In genomic region chr11:77589521-77590193, GRCh38 we compare ENCODE assay signal across 1 cellular context.
TF ChIP-seq lines count a peak whose summit lies in the region.

AQP11 (plus strand) TSS chr11:77589953; CDS start chr11:77589993, 40 bp downstream.

TF ChIP-seq in HepG2, 621 proteins besides CTCF, POLR2A, EP300 and RAD21 (continued from another document and continues in another):
- TF ChIP-seq, protein P1, sequence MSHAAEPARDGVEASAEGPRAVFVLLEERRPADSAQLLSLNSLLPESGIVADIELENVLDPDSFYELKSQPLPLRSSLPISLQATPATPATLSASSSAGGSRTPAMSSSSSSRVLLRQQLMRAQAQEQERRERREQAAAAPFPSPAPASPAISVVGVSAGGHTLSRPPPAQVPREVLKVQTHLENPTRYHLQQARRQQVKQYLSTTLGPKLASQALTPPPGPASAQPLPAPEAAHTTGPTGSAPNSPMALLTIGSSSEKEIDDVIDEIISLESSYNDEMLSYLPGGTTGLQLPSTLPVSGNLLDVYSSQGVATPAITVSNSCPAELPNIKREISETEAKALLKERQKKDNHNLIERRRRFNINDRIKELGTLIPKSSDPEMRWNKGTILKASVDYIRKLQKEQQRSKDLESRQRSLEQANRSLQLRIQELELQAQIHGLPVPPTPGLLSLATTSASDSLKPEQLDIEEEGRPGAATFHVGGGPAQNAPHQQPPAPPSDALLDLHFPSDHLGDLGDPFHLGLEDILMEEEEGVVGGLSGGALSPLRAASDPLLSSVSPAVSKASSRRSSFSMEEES (CRISPR knock-in tag; IDR thresholded peaks at IDR 0.05), result no peak
- TF ChIP-seq NRL (CRISPR knock-in tag; IDR thresholded peaks at IDR 0.05; ENCODE audit: borderline replicate concordance), result peak; percentile 92
- TF ChIP-seq ZSCAN20 (CRISPR knock-in tag; IDR thresholded peaks at IDR 0.05; ENCODE audit: borderline replicate concordance), result peak; percentile 16; the same call in 1 of the 2 replicates
- no peak for TF ChIP-seq ZNF143 (CRISPR knock-in tag; IDR thresholded peaks at IDR 0.05)
- TF ChIP-seq ZFAT (CRISPR knock-in tag; conservative IDR thresholded peaks at IDR 0.05), result 0 out of 2 replicates have a peak, but pooled peaks have one; percentile 8
- TF ChIP-seq REPIN1 (CRISPR knock-in tag; IDR thresholded peaks at IDR 0.05; ENCODE audit: borderline replicate concordance, low read depth), result no peak
- TF ChIP-seq, protein P2, sequence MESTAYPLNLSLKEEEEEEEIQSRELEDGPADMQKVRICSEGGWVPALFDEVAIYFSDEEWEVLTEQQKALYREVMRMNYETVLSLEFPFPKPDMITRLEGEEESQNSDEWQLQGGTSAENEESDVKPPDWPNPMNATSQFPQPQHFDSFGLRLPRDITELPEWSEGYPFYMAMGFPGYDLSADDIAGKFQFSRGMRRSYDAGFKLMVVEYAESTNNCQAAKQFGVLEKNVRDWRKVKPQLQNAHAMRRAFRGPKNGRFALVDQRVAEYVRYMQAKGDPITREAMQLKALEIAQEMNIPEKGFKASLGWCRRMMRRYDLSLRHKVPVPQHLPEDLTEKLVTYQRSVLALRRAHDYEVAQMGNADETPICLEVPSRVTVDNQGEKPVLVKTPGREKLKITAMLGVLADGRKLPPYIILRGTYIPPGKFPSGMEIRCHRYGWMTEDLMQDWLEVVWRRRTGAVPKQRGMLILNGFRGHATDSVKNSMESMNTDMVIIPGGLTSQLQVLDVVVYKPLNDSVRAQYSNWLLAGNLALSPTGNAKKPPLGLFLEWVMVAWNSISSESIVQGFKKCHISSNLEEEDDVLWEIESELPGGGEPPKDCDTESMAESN (CRISPR knock-in tag; conservative IDR thresholded peaks at IDR 0.05), result peak; percentile 77
- no peak; the same call in 1 of the 2 replicates for TF ChIP-seq MIER3 (CRISPR knock-in tag; IDR thresholded peaks at IDR 0.05; ENCODE audit: borderline replicate concordance)
- no peak for TF ChIP-seq ZNF510 (CRISPR knock-in tag; IDR thresholded peaks at IDR 0.05; ENCODE audit: low read depth)
- no peak for TF ChIP-seq ZNF460 (CRISPR knock-in tag; IDR thresholded peaks at IDR 0.05; ENCODE audit: borderline replicate concordance)
- peak; percentile 24; the same call in 1 of the 2 replicates for TF ChIP-seq RARA (CRISPR knock-in tag; IDR thresholded peaks at IDR 0.05)
- TF ChIP-seq ZNF770 (CRISPR knock-in tag; IDR thresholded peaks at IDR 0.05), result no peak; the same call in 1 of the 2 replicates
- peak; percentile 71; the same call in 1 of the 2 replicates for TF ChIP-seq ZNF501 (CRISPR knock-in tag; IDR thresholded peaks at IDR 0.05)
- no peak for TF ChIP-seq RFX5 (IDR thresholded peaks at IDR 0.05; ENCODE audit: low read depth, low read length)
- no peak for TF ChIP-seq TFAP4 (IDR thresholded peaks at IDR 0.05; ENCODE audit: borderline replicate concordance, low read depth)
- TF ChIP-seq ZNF746 (CRISPR knock-in tag; IDR thresholded peaks at IDR 0.05), result peak; percentile 80; the same call in 1 of the 2 replicates
- TF ChIP-seq RBAK (CRISPR knock-in tag; IDR thresholded peaks at IDR 0.05), result no peak
- TF ChIP-seq, protein P3, sequence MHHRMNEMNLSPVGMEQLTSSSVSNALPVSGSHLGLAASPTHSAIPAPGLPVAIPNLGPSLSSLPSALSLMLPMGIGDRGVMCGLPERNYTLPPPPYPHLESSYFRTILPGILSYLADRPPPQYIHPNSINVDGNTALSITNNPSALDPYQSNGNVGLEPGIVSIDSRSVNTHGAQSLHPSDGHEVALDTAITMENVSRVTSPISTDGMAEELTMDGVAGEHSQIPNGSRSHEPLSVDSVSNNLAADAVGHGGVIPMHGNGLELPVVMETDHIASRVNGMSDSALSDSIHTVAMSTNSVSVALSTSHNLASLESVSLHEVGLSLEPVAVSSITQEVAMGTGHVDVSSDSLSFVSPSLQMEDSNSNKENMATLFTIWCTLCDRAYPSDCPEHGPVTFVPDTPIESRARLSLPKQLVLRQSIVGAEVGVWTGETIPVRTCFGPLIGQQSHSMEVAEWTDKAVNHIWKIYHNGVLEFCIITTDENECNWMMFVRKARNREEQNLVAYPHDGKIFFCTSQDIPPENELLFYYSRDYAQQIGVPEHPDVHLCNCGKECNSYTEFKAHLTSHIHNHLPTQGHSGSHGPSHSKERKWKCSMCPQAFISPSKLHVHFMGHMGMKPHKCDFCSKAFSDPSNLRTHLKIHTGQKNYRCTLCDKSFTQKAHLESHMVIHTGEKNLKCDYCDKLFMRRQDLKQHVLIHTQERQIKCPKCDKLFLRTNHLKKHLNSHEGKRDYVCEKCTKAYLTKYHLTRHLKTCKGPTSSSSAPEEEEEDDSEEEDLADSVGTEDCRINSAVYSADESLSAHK (CRISPR knock-in tag; IDR thresholded peaks at IDR 0.05; ENCODE audit: borderline replicate concordance), result no peak
- no peak; the same call in 1 of the 2 replicates for TF ChIP-seq SOX13 (IDR thresholded peaks at IDR 0.05)
- peak in 1 of 2 experiments; percentile 71; a peak in 2 of 4 replicates for TF ChIP-seq SOX13 (CRISPR knock-in tag; conservative IDR thresholded peaks at IDR 0.05 in 1 of 2, IDR thresholded peaks at IDR 0.05 in 1 of 2)
- TF ChIP-seq, protein P4, sequence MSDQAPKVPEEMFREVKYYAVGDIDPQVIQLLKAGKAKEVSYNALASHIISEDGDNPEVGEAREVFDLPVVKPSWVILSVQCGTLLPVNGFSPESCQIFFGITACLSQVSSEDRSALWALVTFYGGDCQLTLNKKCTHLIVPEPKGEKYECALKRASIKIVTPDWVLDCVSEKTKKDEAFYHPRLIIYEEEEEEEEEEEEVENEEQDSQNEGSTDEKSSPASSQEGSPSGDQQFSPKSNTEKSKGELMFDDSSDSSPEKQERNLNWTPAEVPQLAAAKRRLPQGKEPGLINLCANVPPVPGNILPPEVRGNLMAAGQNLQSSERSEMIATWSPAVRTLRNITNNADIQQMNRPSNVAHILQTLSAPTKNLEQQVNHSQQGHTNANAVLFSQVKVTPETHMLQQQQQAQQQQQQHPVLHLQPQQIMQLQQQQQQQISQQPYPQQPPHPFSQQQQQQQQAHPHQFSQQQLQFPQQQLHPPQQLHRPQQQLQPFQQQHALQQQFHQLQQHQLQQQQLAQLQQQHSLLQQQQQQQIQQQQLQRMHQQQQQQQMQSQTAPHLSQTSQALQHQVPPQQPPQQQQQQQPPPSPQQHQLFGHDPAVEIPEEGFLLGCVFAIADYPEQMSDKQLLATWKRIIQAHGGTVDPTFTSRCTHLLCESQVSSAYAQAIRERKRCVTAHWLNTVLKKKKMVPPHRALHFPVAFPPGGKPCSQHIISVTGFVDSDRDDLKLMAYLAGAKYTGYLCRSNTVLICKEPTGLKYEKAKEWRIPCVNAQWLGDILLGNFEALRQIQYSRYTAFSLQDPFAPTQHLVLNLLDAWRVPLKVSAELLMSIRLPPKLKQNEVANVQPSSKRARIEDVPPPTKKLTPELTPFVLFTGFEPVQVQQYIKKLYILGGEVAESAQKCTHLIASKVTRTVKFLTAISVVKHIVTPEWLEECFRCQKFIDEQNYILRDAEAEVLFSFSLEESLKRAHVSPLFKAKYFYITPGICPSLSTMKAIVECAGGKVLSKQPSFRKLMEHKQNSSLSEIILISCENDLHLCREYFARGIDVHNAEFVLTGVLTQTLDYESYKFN (CRISPR knock-in tag; conservative IDR thresholded peaks at IDR 0.05), result peak; percentile 82
- TF ChIP-seq SMAD9 (CRISPR knock-in tag; IDR thresholded peaks at IDR 0.05), result peak; percentile 94
- no peak for TF ChIP-seq ZNF878 (CRISPR knock-in tag; IDR thresholded peaks at IDR 0.05)
- no peak; the same call in 1 of the 2 replicates for TF ChIP-seq ZBTB39 (CRISPR knock-in tag; IDR thresholded peaks at IDR 0.05)
- TF ChIP-seq ZNF17 (CRISPR knock-in tag; IDR thresholded peaks at IDR 0.05), result no peak
- TF ChIP-seq GABPB1 (CRISPR knock-in tag; IDR thresholded peaks at IDR 0.05), result peak; percentile 78; the same call in 1 of the 2 replicates
- no peak; the same call in 1 of the 2 replicates for TF ChIP-seq ZNF296 (CRISPR knock-in tag; conservative IDR thresholded peaks at IDR 0.05)
- no peak for TF ChIP-seq JUNB (CRISPR knock-in tag; IDR thresholded peaks at IDR 0.05; ENCODE audit: borderline replicate concordance)
- peak; percentile 77 for TF ChIP-seq NFKB2 (CRISPR knock-in tag; IDR thresholded peaks at IDR 0.05; ENCODE audit: borderline replicate concordance)
- no peak for TF ChIP-seq MBD4 (IDR thresholded peaks at IDR 0.05; ENCODE audit: borderline replicate concordance, low read length)
- TF ChIP-seq, protein P5, sequence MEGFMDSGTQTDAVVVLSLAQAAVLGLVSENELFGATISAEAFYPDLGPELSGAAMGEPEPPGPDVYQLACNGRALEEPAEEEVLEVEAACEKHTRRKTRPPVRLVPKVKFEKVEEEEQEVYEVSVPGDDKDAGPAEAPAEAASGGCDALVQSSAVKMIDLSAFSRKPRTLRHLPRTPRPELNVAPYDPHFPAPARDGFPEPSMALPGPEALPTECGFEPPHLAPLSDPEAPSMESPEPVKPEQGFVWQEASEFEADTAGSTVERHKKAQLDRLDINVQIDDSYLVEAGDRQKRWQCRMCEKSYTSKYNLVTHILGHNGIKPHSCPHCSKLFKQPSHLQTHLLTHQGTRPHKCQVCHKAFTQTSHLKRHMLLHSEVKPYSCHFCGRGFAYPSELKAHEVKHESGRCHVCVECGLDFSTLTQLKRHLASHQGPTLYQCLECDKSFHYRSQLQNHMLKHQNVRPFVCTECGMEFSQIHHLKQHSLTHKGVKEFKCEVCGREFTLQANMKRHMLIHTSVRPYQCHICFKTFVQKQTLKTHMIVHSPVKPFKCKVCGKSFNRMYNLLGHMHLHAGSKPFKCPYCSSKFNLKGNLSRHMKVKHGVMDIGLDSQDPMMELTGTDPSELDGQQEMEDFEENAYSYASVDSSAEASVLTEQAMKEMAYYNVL (CRISPR knock-in tag; IDR thresholded peaks at IDR 0.05; ENCODE audit: borderline replicate concordance), result peak; percentile 83
- no peak for TF ChIP-seq U2AF2 (IDR thresholded peaks at IDR 0.05; ENCODE audit: low read depth, low read length)
- no peak for TF ChIP-seq SNAPC2 (CRISPR knock-in tag; IDR thresholded peaks at IDR 0.05)
- TF ChIP-seq, protein P6, sequence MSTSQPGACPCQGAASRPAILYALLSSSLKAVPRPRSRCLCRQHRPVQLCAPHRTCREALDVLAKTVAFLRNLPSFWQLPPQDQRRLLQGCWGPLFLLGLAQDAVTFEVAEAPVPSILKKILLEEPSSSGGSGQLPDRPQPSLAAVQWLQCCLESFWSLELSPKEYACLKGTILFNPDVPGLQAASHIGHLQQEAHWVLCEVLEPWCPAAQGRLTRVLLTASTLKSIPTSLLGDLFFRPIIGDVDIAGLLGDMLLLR (CRISPR knock-in tag; IDR thresholded peaks at IDR 0.05), result 0 out of 2 replicates have a peak, but pooled peaks have one; percentile 12
- TF ChIP-seq MYNN (CRISPR knock-in tag; IDR thresholded peaks at IDR 0.05; ENCODE audit: low read depth), result peak; percentile 26; the same call in 1 of the 2 replicates
- peak; percentile 51; the same call in 1 of the 2 replicates for TF ChIP-seq ZNF816 (CRISPR knock-in tag; IDR thresholded peaks at IDR 0.05; ENCODE audit: borderline replicate concordance)
- no peak for TF ChIP-seq SP1 (IDR thresholded peaks at IDR 0.05)
- peak; percentile 77 for TF ChIP-seq SP1 (CRISPR knock-in tag; IDR thresholded peaks at IDR 0.05)
- TF ChIP-seq PCBP2 (optimal IDR thresholded peaks at IDR 0.05; ENCODE audit: low read depth, low read length, poor library complexity, severe bottlenecking), result no peak
- TF ChIP-seq BHLHE40 (IDR thresholded peaks at IDR 0.05; ENCODE audit: low read length), result no peak
